Comparison of ENCODE assay signal across 8 cellular contexts in genomic region chr12:63302269-63302940, GRCh38.
A peak's percentile ranks its signal among the peaks of the same experiment; 100 is the strongest.
DNase-seq lines count a peak whose midpoint lies in the region; ATAC-seq and TF ChIP-seq lines count a peak whose summit lies in the region.

No MANE protein-coding gene starts in this region.

- ATAC-seq in GM19025 (IDR thresholded peaks at IDR 0.05; ENCODE audit: low read depth, unreplicated experiment) (peak; percentile 52), HG02571 (IDR thresholded peaks at IDR 0.05; ENCODE audit: unreplicated experiment) (peak; percentile 58)

- no peaks in the 10 kb centered on the region for H3K79me2 ChIP-seq in SK-N-SH (ENCODE audit: insufficient read depth)

- no peak for TF ChIP-seq RAD21 in SK-N-SH (IDR thresholded peaks at IDR 0.05; ENCODE audit: low read length)

- no peaks in the 10 kb centered on the region for H3K9me3 ChIP-seq in SK-N-SH

- no peak overlapping the region for H3K4me2 ChIP-seq in SK-N-SH

- H4K20me1 ChIP-seq in SK-N-SH (ENCODE audit: insufficient read depth): no peaks in the 10 kb centered on the region

- no peaks in the 10 kb centered on the region; a peak in 1 of 4 replicates for H3K4me1 ChIP-seq in SK-N-SH (ENCODE audit: control insufficient read depth in 1 of 2, insufficient read depth in 2 of 2, low read depth in 1 of 2, low read length in 1 of 2)

- H3K27ac Mint-ChIP-seq in osteocyte (ENCODE audit: unreplicated experiment): peak overlapping the region; percentile 97

- CTCF ChIA-PET in SK-N-SH (lab: Yijun Ruan, JAX): no interaction called here

- no peaks in the 10 kb centered on the region for H3F3A ChIP-seq in SK-N-SH (replicated peaks; ENCODE audit: insufficient read depth)

- no peak overlapping the region for H3K4me3 ChIP-seq in SK-N-SH (ENCODE audit: low read depth in 2 of 2, low read length in 1 of 2)

- no peak overlapping the region for H3K9ac ChIP-seq in SK-N-SH

- H3K9me3 Mint-ChIP-seq in osteocyte (ENCODE audit: unreplicated experiment): no peaks in the 10 kb centered on the region

- WGBS in SK-N-SH (ENCODE audit: low lambda C conversion rate): 18% methylated on average over 7 of the region's 7 CpGs

- H3K36me3 ChIP-seq in SK-N-SH (replicated peaks in 1 of 2; ENCODE audit: control insufficient read depth in 1 of 2, insufficient read depth in 2 of 2, low read length in 1 of 2): no peaks in the 10 kb centered on the region

- H3K27me3 ChIP-seq in SK-N-SH (ENCODE audit: insufficient read depth): no peaks in the 10 kb centered on the region; the same call in 1 of the 2 replicates

- no peak for TF ChIP-seq EP300 in SK-N-SH (IDR thresholded peaks at IDR 0.05; ENCODE audit: borderline replicate concordance in 1 of 2, low read depth in 1 of 2, low read length in 1 of 2)

- DNase-seq in HT1080 (ENCODE audit: low read depth): peak; percentile 23
- DNase-seq in osteocyte (ENCODE audit: extremely low spot score, unreplicated experiment): no peak
- DNase-seq in RKO (ENCODE audit: low spot score): no peak
- no peak for DNase-seq in SK-N-SH
- DNase-seq in DMS79 treated with DMSO at 0.1 percent for 48 hours (lab: John Stamatoyannopoulos, UW): no peak
- DNase-seq in putamen (ENCODE audit: low spot score): no peak

- H3K4me1 Mint-ChIP-seq in osteocyte (ENCODE audit: unreplicated experiment): peaks cover 84% of the 10 kb centered on the region

- H3K27me3 Mint-ChIP-seq in osteocyte (ENCODE audit: unreplicated experiment): no peaks in the 10 kb centered on the region

- H3K9me2 ChIP-seq in SK-N-SH: no peaks in the 10 kb centered on the region

- H3K36me3 Mint-ChIP-seq in osteocyte (ENCODE audit: unreplicated experiment): no peaks in the 10 kb centered on the region

- H2AFZ ChIP-seq in SK-N-SH (ENCODE audit: low read depth): no peak overlapping the region

- no peak for TF ChIP-seq CTCF in osteocyte (IDR thresholded peaks at IDR 0.05)
- TF ChIP-seq CTCF in SK-N-SH (IDR thresholded peaks at IDR 0.05): no peak

- POLR2A ChIA-PET in SK-N-SH (lab: Yijun Ruan, JAX): no interaction called here

- H3K4me3 Mint-ChIP-seq in osteocyte (ENCODE audit: unreplicated experiment): peak overlapping the region; percentile 11

- H3K27ac ChIP-seq in SK-N-SH (ENCODE audit: low read depth in 2 of 2, low read length in 1 of 2): no peak overlapping the region

TF ChIP-seq in SK-N-SH, 30 proteins besides CTCF, POLR2A, EP300 and RAD21:
- TF ChIP-seq JUND (IDR thresholded peaks at IDR 0.05): no peak
- TF ChIP-seq, protein P1, sequence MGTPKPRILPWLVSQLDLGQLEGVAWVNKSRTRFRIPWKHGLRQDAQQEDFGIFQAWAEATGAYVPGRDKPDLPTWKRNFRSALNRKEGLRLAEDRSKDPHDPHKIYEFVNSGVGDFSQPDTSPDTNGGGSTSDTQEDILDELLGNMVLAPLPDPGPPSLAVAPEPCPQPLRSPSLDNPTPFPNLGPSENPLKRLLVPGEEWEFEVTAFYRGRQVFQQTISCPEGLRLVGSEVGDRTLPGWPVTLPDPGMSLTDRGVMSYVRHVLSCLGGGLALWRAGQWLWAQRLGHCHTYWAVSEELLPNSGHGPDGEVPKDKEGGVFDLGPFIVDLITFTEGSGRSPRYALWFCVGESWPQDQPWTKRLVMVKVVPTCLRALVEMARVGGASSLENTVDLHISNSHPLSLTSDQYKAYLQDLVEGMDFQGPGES (IDR thresholded peaks at IDR 0.05; ENCODE audit: low read depth, low read length): no peak
- TF ChIP-seq, protein P2, sequence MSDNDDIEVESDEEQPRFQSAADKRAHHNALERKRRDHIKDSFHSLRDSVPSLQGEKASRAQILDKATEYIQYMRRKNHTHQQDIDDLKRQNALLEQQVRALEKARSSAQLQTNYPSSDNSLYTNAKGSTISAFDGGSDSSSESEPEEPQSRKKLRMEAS (IDR thresholded peaks at IDR 0.05; ENCODE audit: low read depth): no peak
